13 cellular contexts compared by ENCODE assay signal in genomic region chr19:57269515-57270250, GRCh38. TPM values are rescaled to one million over a fixed set of nuclear protein-coding genes. Genes with fewer than 3 reads are reported as not detected.
A peak's percentile ranks its signal among the peaks of the same experiment; 100 is the strongest.
DNase-seq lines count a peak whose midpoint lies in the region; ATAC-seq and TF ChIP-seq lines count a peak whose summit lies in the region.
"Had no signal": no experiment of that assay in that cellular context is flagged by ENCODE, and none has a peak within 500 bp of the region (broad histone marks: within the 10 kb centered on the region; RNA-seq: fewer than 3 reads in every experiment).

No MANE protein-coding gene starts in this region.

- peaks cover 28% of the 10 kb centered on the region for H3K9me3 Mint-ChIP-seq in activated naive CD8-positive, alpha-beta T cell treated with anti-CD3 and anti-CD28 coated beads, Interleukin-2, amount 50 U/mL, for 24 hours
- peaks cover 5% of the 10 kb centered on the region for H3K9me3 Mint-ChIP-seq in activated naive CD8-positive, alpha-beta T cell treated with anti-CD3 and anti-CD28 coated beads for 36 hours
- peaks cover 32 to 43% of the 10 kb centered on the region in 2 donors for H3K9me3 Mint-ChIP-seq in stimulated activated naive CD8-positive, alpha-beta T cell treated with anti-CD3 and anti-CD28 coated beads, Interleukin-15, amount 100 ng/mL, for 72 hours

- peaks cover 31% of the 10 kb centered on the region for H3K4me1 Mint-ChIP-seq in activated naive CD8-positive, alpha-beta T cell treated with anti-CD3 and anti-CD28 coated beads, Interleukin-2, amount 50 U/mL, for 24 hours
- H3K4me1 Mint-ChIP-seq in activated naive CD8-positive, alpha-beta T cell treated with anti-CD3 and anti-CD28 coated beads for 36 hours = peaks cover 12% of the 10 kb centered on the region
- H3K4me1 Mint-ChIP-seq in stimulated activated naive CD8-positive, alpha-beta T cell treated with anti-CD3 and anti-CD28 coated beads, Interleukin-15, amount 100 ng/mL, for 72 hours = no peaks in the 10 kb centered on the region

- no peak overlapping the region for H3K4me3 ChIP-seq in epithelial cell of proximal tubule (ENCODE audit: low read depth, low read length)
- H3K4me3 ChIP-seq: sigmoid colon, SJCRH30, testis had no signal

- H3K36me3 Mint-ChIP-seq in activated naive CD8-positive, alpha-beta T cell treated with anti-CD3 and anti-CD28 coated beads, Interleukin-2, amount 50 U/mL, for 24 hours (ENCODE audit: low read depth) = peaks cover 55% of the 10 kb centered on the region
- H3K36me3 Mint-ChIP-seq in activated naive CD8-positive, alpha-beta T cell treated with anti-CD3 and anti-CD28 coated beads for 36 hours = peaks cover 63% of the 10 kb centered on the region

- intact Hi-C loops in left cardiac atrium (cut with DNase I) = no loop called here

- H3K4me3 Mint-ChIP-seq in activated naive CD8-positive, alpha-beta T cell treated with anti-CD3 and anti-CD28 coated beads, Interleukin-2, amount 50 U/mL, for 24 hours = no peak overlapping the region
- no peak overlapping the region for H3K4me3 Mint-ChIP-seq in activated naive CD8-positive, alpha-beta T cell treated with anti-CD3 and anti-CD28 coated beads for 36 hours
- peak overlapping the region in 1 of 2 donors; percentile 67 for H3K4me3 Mint-ChIP-seq in stimulated activated naive CD8-positive, alpha-beta T cell treated with anti-CD3 and anti-CD28 coated beads, Interleukin-15, amount 100 ng/mL, for 72 hours
- H3K4me3 Mint-ChIP-seq: activated naive CD8-positive, alpha-beta T cell had no signal

- DNase-seq in activated naive CD8-positive, alpha-beta T cell treated with anti-CD3 and anti-CD28 coated beads, Interleukin-2, amount 50 U/mL, for 24 hours = no peak
- no peak for DNase-seq in activated naive CD8-positive, alpha-beta T cell treated with anti-CD3 and anti-CD28 coated beads for 36 hours
- DNase-seq in NAMALWA (ENCODE audit: low spot score) = peak; percentile 26
- DNase-seq in epithelial cell of proximal tubule (ENCODE audit: low read depth) = peak; percentile 51
- no peak for DNase-seq in stimulated activated naive CD8-positive, alpha-beta T cell treated with anti-CD3 and anti-CD28 coated beads, Interleukin-15, amount 100 ng/mL, for 72 hours
- no peak for DNase-seq in left cardiac atrium
- no peak for DNase-seq in COR-L47 (lab: John Stamatoyannopoulos, UW)
- no peak for DNase-seq in inferior parietal cortex (ENCODE audit: extremely low spot score)
- DNase-seq: Calu3, sigmoid colon, SJCRH30, testis had no signal

- peak; percentile 84 for ATAC-seq in activated naive CD8-positive, alpha-beta T cell treated with anti-CD3 and anti-CD28 coated beads, Interleukin-2, amount 50 U/mL, for 24 hours
- peak; percentile 84 for ATAC-seq in stimulated activated naive CD8-positive, alpha-beta T cell treated with anti-CD3 and anti-CD28 coated beads, Interleukin-15, amount 100 ng/mL, for 72 hours
- no peak for ATAC-seq in left cardiac atrium

- peak overlapping the region; percentile 1 for H3K27ac Mint-ChIP-seq in activated naive CD8-positive, alpha-beta T cell treated with anti-CD3 and anti-CD28 coated beads, Interleukin-2, amount 50 U/mL, for 24 hours
- H3K27ac Mint-ChIP-seq in activated naive CD8-positive, alpha-beta T cell treated with anti-CD3 and anti-CD28 coated beads for 36 hours = no peak overlapping the region
- H3K27ac Mint-ChIP-seq in stimulated activated naive CD8-positive, alpha-beta T cell treated with anti-CD3 and anti-CD28 coated beads, Interleukin-15, amount 100 ng/mL, for 72 hours = peak overlapping the region in 1 of 2 donors; percentile 69
- H3K27ac Mint-ChIP-seq: activated naive CD8-positive, alpha-beta T cell had no signal

- TF ChIP-seq CTCF in epithelial cell of proximal tubule (conservative IDR thresholded peaks at IDR 0.05; ENCODE audit: low read depth, low read length) = no peak

- no peaks in the 10 kb centered on the region for H3K27me3 Mint-ChIP-seq in activated naive CD8-positive, alpha-beta T cell treated with anti-CD3 and anti-CD28 coated beads, Interleukin-2, amount 50 U/mL, for 24 hours
- H3K27me3 Mint-ChIP-seq in activated naive CD8-positive, alpha-beta T cell treated with anti-CD3 and anti-CD28 coated beads for 36 hours = no peaks in the 10 kb centered on the region
- H3K27me3 Mint-ChIP-seq in stimulated activated naive CD8-positive, alpha-beta T cell treated with anti-CD3 and anti-CD28 coated beads, Interleukin-15, amount 100 ng/mL, for 72 hours = no peaks in the 10 kb centered on the region
- H3K27me3 Mint-ChIP-seq: activated naive CD8-positive, alpha-beta T cell had no signal

RNA-seq across cellular contexts. Expression of gene ZNF460, which starts 10.6 kb away (rescaled TPM):
- 10 to 100 TPM; 40.5 to 44.3 TPM for total RNA-seq in activated naive CD8-positive, alpha-beta T cell treated with anti-CD3 and anti-CD28 coated beads for 36 hours
- total RNA-seq in epithelial cell of proximal tubule = 17.0 and 30.3 TPM in 2 replicates
- 10 to 100 TPM; 32.7 to 46.9 TPM for total RNA-seq in left cardiac atrium

RNA-seq across cellular contexts. Expression of gene ZNF805, which starts 29.3 kb away (rescaled TPM):
- 1 to 10 TPM; 9.7 TPM for total RNA-seq in activated naive CD8-positive, alpha-beta T cell treated with anti-CD3 and anti-CD28 coated beads for 36 hours
- total RNA-seq in epithelial cell of proximal tubule (4.3 and 7.8 TPM in 2 replicates), left cardiac atrium (10 to 100 TPM in 1 of 2 donors, 1 to 10 TPM in 1; 9.2 to 13.9 TPM)

RNA-seq across cellular contexts. Expression of gene AURKC, which starts 38.9 kb away (rescaled TPM):
- total RNA-seq in activated naive CD8-positive, alpha-beta T cell treated with anti-CD3 and anti-CD28 coated beads for 36 hours = 1 to 10 TPM; 1.2 to 1.3 TPM
- total RNA-seq in epithelial cell of proximal tubule = 1.2 and 2.7 TPM in 2 replicates
- total RNA-seq in left cardiac atrium = 1 to 10 TPM in 1 of 2 donors, under 1 TPM in 1; 0.94 to 1.0 TPM

RNA-seq across cellular contexts. Expression of gene ZNF543, which starts 50.6 kb away (rescaled TPM):
- total RNA-seq in activated naive CD8-positive, alpha-beta T cell treated with anti-CD3 and anti-CD28 coated beads for 36 hours = 1 to 10 TPM; 8.2 to 8.4 TPM
- total RNA-seq in epithelial cell of proximal tubule (4.2 and 5.7 TPM in 2 replicates), left cardiac atrium (1 to 10 TPM; 5.5 to 7.7 TPM)

Comparison
In these comparisons a context has a peak if more than half of its experiments do, and no peak if none do; other contexts are left out.
1. ATAC-seq: peak in activated naive CD8-positive, alpha-beta T cell treated with anti-CD3 and anti-CD28 coated beads, Interleukin-2, amount 50 U/mL, for 24 hours (single experiment) and stimulated activated naive CD8-positive, alpha-beta T cell treated with anti-CD3 and anti-CD28 coated beads, Interleukin-15, amount 100 ng/mL, for 72 hours (single experiment); none in left cardiac atrium (0 of 2).
2. DNase-seq: peak in NAMALWA (single experiment) and epithelial cell of proximal tubule (single experiment); none in activated naive CD8-positive, alpha-beta T cell treated with anti-CD3 and anti-CD28 coated beads, Interleukin-2, amount 50 U/mL, for 24 hours (single experiment), activated naive CD8-positive, alpha-beta T cell treated with anti-CD3 and anti-CD28 coated beads for 36 hours (single experiment), stimulated activated naive CD8-positive, alpha-beta T cell treated with anti-CD3 and anti-CD28 coated beads, Interleukin-15, amount 100 ng/mL, for 72 hours (0 of 2), left cardiac atrium (single experiment), COR-L47 (single experiment) and inferior parietal cortex (single experiment).